Comparison of ENCODE assay signal across 1 cellular context in the genomic region with DNA sequence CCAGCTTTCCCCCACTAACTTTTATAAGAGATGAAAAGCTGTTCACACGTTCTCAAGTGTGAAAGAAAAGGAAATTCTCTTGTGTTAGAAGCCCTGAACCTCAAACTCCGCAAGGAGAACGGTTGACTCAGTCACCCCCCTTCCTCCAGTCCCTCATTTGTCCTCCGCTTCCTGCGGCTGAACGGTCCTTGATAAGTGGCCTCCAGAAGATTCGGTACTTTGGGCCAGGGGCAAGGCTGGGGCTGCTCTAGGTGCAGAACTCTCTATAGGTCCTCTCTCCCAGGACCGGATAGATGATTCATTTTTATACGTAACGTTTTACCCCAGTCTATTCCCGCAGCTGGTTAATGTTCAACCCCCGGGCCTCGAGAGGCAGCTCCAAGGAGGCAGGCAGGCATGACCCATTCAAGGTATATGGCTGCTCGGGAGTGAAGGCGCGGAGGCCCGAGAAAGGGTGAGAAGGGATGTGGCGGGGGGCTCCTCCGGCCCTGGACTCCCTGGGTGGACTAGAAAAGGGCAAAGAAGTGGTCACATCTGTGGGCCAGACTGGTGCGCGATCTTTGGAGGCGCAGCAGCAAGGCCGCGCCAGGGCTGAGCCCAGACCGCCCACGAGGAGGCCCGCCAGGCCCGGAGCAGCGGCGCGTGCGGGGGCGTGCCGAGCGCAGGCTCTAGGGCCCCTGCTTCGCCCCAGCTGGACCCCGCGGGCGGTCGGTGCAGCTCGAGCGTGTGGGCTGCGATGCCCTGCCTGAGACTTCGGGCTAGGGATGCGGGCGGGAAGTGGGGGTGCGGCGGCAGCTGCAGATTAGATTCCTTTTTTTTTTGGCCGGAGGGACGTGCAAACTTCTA.
TF ChIP-seq lines count a peak whose summit lies in the region.

No MANE protein-coding gene starts in this region.

TF ChIP-seq in WTC11, 78 proteins besides CTCF, POLR2A, EP300 and RAD21 (continued from another document):
- TF ChIP-seq, protein P1, sequence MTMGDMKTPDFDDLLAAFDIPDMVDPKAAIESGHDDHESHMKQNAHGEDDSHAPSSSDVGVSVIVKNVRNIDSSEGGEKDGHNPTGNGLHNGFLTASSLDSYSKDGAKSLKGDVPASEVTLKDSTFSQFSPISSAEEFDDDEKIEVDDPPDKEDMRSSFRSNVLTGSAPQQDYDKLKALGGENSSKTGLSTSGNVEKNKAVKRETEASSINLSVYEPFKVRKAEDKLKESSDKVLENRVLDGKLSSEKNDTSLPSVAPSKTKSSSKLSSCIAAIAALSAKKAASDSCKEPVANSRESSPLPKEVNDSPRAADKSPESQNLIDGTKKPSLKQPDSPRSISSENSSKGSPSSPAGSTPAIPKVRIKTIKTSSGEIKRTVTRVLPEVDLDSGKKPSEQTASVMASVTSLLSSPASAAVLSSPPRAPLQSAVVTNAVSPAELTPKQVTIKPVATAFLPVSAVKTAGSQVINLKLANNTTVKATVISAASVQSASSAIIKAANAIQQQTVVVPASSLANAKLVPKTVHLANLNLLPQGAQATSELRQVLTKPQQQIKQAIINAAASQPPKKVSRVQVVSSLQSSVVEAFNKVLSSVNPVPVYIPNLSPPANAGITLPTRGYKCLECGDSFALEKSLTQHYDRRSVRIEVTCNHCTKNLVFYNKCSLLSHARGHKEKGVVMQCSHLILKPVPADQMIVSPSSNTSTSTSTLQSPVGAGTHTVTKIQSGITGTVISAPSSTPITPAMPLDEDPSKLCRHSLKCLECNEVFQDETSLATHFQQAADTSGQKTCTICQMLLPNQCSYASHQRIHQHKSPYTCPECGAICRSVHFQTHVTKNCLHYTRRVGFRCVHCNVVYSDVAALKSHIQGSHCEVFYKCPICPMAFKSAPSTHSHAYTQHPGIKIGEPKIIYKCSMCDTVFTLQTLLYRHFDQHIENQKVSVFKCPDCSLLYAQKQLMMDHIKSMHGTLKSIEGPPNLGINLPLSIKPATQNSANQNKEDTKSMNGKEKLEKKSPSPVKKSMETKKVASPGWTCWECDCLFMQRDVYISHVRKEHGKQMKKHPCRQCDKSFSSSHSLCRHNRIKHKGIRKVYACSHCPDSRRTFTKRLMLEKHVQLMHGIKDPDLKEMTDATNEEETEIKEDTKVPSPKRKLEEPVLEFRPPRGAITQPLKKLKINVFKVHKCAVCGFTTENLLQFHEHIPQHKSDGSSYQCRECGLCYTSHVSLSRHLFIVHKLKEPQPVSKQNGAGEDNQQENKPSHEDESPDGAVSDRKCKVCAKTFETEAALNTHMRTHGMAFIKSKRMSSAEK (CRISPR knock-in tag; IDR thresholded peaks at IDR 0.05; ENCODE audit: borderline replicate concordance), result no peak
- TF ChIP-seq, protein P2, sequence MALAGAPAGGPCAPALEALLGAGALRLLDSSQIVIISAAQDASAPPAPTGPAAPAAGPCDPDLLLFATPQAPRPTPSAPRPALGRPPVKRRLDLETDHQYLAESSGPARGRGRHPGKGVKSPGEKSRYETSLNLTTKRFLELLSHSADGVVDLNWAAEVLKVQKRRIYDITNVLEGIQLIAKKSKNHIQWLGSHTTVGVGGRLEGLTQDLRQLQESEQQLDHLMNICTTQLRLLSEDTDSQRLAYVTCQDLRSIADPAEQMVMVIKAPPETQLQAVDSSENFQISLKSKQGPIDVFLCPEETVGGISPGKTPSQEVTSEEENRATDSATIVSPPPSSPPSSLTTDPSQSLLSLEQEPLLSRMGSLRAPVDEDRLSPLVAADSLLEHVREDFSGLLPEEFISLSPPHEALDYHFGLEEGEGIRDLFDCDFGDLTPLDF (CRISPR knock-in tag; IDR thresholded peaks at IDR 0.05), result no peak
- no peak for TF ChIP-seq ESRRA (CRISPR knock-in tag; IDR thresholded peaks at IDR 0.05; ENCODE audit: borderline replicate concordance)
- no peak for TF ChIP-seq TCF7 (CRISPR knock-in tag; IDR thresholded peaks at IDR 0.05; ENCODE audit: low read depth)
- no peak for TF ChIP-seq NR2C2 (CRISPR knock-in tag; IDR thresholded peaks at IDR 0.05)
- no peak for TF ChIP-seq ZBTB21 (CRISPR knock-in tag; IDR thresholded peaks at IDR 0.05; ENCODE audit: borderline replicate concordance)
- TF ChIP-seq, protein P3, sequence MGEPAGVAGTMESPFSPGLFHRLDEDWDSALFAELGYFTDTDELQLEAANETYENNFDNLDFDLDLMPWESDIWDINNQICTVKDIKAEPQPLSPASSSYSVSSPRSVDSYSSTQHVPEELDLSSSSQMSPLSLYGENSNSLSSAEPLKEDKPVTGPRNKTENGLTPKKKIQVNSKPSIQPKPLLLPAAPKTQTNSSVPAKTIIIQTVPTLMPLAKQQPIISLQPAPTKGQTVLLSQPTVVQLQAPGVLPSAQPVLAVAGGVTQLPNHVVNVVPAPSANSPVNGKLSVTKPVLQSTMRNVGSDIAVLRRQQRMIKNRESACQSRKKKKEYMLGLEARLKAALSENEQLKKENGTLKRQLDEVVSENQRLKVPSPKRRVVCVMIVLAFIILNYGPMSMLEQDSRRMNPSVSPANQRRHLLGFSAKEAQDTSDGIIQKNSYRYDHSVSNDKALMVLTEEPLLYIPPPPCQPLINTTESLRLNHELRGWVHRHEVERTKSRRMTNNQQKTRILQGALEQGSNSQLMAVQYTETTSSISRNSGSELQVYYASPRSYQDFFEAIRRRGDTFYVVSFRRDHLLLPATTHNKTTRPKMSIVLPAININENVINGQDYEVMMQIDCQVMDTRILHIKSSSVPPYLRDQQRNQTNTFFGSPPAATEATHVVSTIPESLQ (CRISPR knock-in tag; IDR thresholded peaks at IDR 0.05), result no peak
- TF ChIP-seq, protein P4, sequence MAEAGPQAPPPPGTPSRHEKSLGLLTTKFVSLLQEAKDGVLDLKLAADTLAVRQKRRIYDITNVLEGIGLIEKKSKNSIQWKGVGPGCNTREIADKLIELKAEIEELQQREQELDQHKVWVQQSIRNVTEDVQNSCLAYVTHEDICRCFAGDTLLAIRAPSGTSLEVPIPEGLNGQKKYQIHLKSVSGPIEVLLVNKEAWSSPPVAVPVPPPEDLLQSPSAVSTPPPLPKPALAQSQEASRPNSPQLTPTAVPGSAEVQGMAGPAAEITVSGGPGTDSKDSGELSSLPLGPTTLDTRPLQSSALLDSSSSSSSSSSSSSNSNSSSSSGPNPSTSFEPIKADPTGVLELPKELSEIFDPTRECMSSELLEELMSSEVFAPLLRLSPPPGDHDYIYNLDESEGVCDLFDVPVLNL (CRISPR knock-in tag; IDR thresholded peaks at IDR 0.05; ENCODE audit: borderline replicate concordance, low read depth), result no peak
- TF ChIP-seq, protein P5, sequence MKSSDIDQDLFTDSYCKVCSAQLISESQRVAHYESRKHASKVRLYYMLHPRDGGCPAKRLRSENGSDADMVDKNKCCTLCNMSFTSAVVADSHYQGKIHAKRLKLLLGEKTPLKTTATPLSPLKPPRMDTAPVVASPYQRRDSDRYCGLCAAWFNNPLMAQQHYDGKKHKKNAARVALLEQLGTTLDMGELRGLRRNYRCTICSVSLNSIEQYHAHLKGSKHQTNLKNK (CRISPR knock-in tag; IDR thresholded peaks at IDR 0.05), result no peak
- TF ChIP-seq, protein P6, sequence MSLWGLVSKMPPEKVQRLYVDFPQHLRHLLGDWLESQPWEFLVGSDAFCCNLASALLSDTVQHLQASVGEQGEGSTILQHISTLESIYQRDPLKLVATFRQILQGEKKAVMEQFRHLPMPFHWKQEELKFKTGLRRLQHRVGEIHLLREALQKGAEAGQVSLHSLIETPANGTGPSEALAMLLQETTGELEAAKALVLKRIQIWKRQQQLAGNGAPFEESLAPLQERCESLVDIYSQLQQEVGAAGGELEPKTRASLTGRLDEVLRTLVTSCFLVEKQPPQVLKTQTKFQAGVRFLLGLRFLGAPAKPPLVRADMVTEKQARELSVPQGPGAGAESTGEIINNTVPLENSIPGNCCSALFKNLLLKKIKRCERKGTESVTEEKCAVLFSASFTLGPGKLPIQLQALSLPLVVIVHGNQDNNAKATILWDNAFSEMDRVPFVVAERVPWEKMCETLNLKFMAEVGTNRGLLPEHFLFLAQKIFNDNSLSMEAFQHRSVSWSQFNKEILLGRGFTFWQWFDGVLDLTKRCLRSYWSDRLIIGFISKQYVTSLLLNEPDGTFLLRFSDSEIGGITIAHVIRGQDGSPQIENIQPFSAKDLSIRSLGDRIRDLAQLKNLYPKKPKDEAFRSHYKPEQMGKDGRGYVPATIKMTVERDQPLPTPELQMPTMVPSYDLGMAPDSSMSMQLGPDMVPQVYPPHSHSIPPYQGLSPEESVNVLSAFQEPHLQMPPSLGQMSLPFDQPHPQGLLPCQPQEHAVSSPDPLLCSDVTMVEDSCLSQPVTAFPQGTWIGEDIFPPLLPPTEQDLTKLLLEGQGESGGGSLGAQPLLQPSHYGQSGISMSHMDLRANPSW (CRISPR knock-in tag; conservative IDR thresholded peaks at IDR 0.05; ENCODE audit: low read depth), result no peak
- no peak for TF ChIP-seq ZNF121 (CRISPR knock-in tag; IDR thresholded peaks at IDR 0.05)
